1 cellular context compared by ENCODE assay signal in genomic region chr17:59853919-59854729, GRCh38.
TF ChIP-seq lines count a peak whose summit lies in the region.
"Not testable (repeated sequence)": the region's sequence is repeated elsewhere in the genome, so short reads cannot be mapped to it uniquely, and the experiment has no call there.

No MANE protein-coding gene starts in this region.

TF ChIP-seq in HepG2, 621 proteins besides CTCF, POLR2A, EP300 and RAD21 (continued from another document and continues in another):
- TF ChIP-seq ZNF574 (CRISPR knock-in tag; IDR thresholded peaks at IDR 0.05) (peak; percentile 76; the same call in 1 of the 2 replicates), ZNF609 (CRISPR knock-in tag; IDR thresholded peaks at IDR 0.05; ENCODE audit: borderline replicate concordance) (peak; percentile 28; the same call in 1 of the 2 replicates), SNAI1 (CRISPR knock-in tag; IDR thresholded peaks at IDR 0.05; ENCODE audit: borderline replicate concordance) (0 out of 2 replicates have a peak, but pooled peaks have one; percentile 40), GABPB1 (CRISPR knock-in tag; IDR thresholded peaks at IDR 0.05) (peak; percentile 38), U2AF1 (optimal IDR thresholded peaks at IDR 0.05; ENCODE audit: low read depth, low read length) (peak; percentile 8), ZGPAT (CRISPR knock-in tag; IDR thresholded peaks at IDR 0.05) (0 out of 2 replicates have a peak, but pooled peaks have one; percentile 56), NR2F6 (IDR thresholded peaks at IDR 0.05) (peak; percentile 92), NR2F6 (CRISPR knock-in tag; IDR thresholded peaks at IDR 0.05) (peak; percentile 98), ATF2 (CRISPR knock-in tag; IDR thresholded peaks at IDR 0.05) (peak; percentile 65; the same call in 1 of the 2 replicates), HOXA3 (CRISPR knock-in tag; IDR thresholded peaks at IDR 0.05) (peak; percentile 72), SOX6 (CRISPR knock-in tag; IDR thresholded peaks at IDR 0.05) (peak; percentile 79; the same call in 1 of the 2 replicates), PPARG (CRISPR knock-in tag; conservative IDR thresholded peaks at IDR 0.05) (peak; percentile 80), SIX4 (CRISPR knock-in tag; IDR thresholded peaks at IDR 0.05) (peak; percentile 61), RERE (CRISPR knock-in tag; IDR thresholded peaks at IDR 0.05; ENCODE audit: low read depth) (peak; percentile 75; the same call in 1 of the 2 replicates), GLI4 (CRISPR knock-in tag; IDR thresholded peaks at IDR 0.05; ENCODE audit: borderline replicate concordance) (0 out of 2 replicates have a peak, but pooled peaks have one; percentile 21), ARID4A (CRISPR knock-in tag; IDR thresholded peaks at IDR 0.05; ENCODE audit: borderline replicate concordance) (peak; percentile 51; the same call in 1 of the 2 replicates), ELF4 (CRISPR knock-in tag; IDR thresholded peaks at IDR 0.05; ENCODE audit: borderline replicate concordance) (0 out of 2 replicates have a peak, but pooled peaks have one; percentile 18), SOX5 (CRISPR knock-in tag; IDR thresholded peaks at IDR 0.05; ENCODE audit: borderline replicate concordance) (peak; percentile 77; the same call in 1 of the 2 replicates), TBX2 (CRISPR knock-in tag; IDR thresholded peaks at IDR 0.05; ENCODE audit: borderline replicate concordance) (peak; percentile 75), ZNF33B (CRISPR knock-in tag; IDR thresholded peaks at IDR 0.05) (peak; percentile 50; the same call in 1 of the 2 replicates), REST (IDR thresholded peaks at IDR 0.05; ENCODE audit: borderline replicate concordance in 1 of 2, low read depth in 1 of 2, low read length in 2 of 2) (peak in 1 of 2 experiments; percentile 24; a peak in 1 of 4 replicates), HDAC2 (CRISPR knock-in tag; IDR thresholded peaks at IDR 0.05) (peak; percentile 80; the same call in 1 of the 2 replicates), ZNF205 (CRISPR knock-in tag; IDR thresholded peaks at IDR 0.05) (0 out of 2 replicates have a peak, but pooled peaks have one; percentile 14), ZNF331 (CRISPR knock-in tag; IDR thresholded peaks at IDR 0.05) (peak; percentile 87), ZBTB7A (CRISPR knock-in tag; IDR thresholded peaks at IDR 0.05) (peak; percentile 19; the same call in 1 of the 2 replicates), NRL (CRISPR knock-in tag; IDR thresholded peaks at IDR 0.05; ENCODE audit: borderline replicate concordance) (0 out of 2 replicates have a peak, but pooled peaks have one; percentile 33), FOXP1 (CRISPR knock-in tag; IDR thresholded peaks at IDR 0.05) (peak; percentile 59; the same call in 1 of the 2 replicates)
- TF ChIP-seq SOX6, FOXP1 (IDR thresholded peaks at IDR 0.05): not testable (repeated sequence)
